In genomic region chr1:75732703-75733102, GRCh38 we compare ENCODE assay signal across 24 cellular contexts.
"Had no signal": no experiment of that assay in that cellular context is flagged by ENCODE, and none has a peak within 500 bp of the region (broad histone marks: within the 10 kb centered on the region; RNA-seq: fewer than 3 reads in every experiment).

No MANE protein-coding gene starts in this region.

- H3K27ac Mint-ChIP-seq: activated CD4-positive, alpha-beta memory T cell treated with anti-CD3 and anti-CD28 coated beads, Interleukin-2, amount 10 ng/mL, durations not matched to agents 7 days and 5 days; activated CD4-positive, alpha-beta T cell treated with anti-CD3 and anti-CD28 coated beads, Interleukin-2, amount 10 ng/mL, durations not matched to agents 24 days and 14 days; activated naive CD8-positive, alpha-beta T cell treated with anti-CD3 and anti-CD28 coated beads, Interleukin-2, amount 50 U/mL, for 24 hours; activated T-cell treated with anti-CD3 and anti-CD28 coated beads, Interleukin-2, amount 50 U/mL, for 72 hours; dendritic cell treated with granulocyte-macrophage colony-stimulating factor and Interleukin-4, amounts not matched to agents 40 ng/mL and 50 ng/mL, for 4 days; immature natural killer cell; natural killer cell; stimulated activated naive CD8-positive, alpha-beta T cell treated with anti-CD3 and anti-CD28 coated beads, Interleukin-15, Interleukin-2, amounts not matched to agents 100 ng/mL and 50 ng/mL, for 24 hours; T-helper 2 cell treated with Interferon-gamma antibody and Interleukin-4, amounts not matched to agents 5 μg/mL and 100 μg/mL, for 36 hours had no signal

- H3K4me3 Mint-ChIP-seq: activated CD4-positive, alpha-beta memory T cell treated with anti-CD3 and anti-CD28 coated beads, Interleukin-2, amount 10 ng/mL, durations not matched to agents 7 days and 5 days; activated CD4-positive, alpha-beta T cell treated with anti-CD3 and anti-CD28 coated beads, Interleukin-2, amount 10 ng/mL, durations not matched to agents 24 days and 14 days; activated naive CD8-positive, alpha-beta T cell treated with anti-CD3 and anti-CD28 coated beads, Interleukin-2, amount 50 U/mL, for 24 hours; activated T-cell treated with anti-CD3 and anti-CD28 coated beads, Interleukin-2, amount 50 U/mL, for 72 hours; dendritic cell treated with granulocyte-macrophage colony-stimulating factor and Interleukin-4, amounts not matched to agents 40 ng/mL and 50 ng/mL, for 4 days; immature natural killer cell; natural killer cell; stimulated activated naive CD8-positive, alpha-beta T cell treated with anti-CD3 and anti-CD28 coated beads, Interleukin-15, Interleukin-2, amounts not matched to agents 100 ng/mL and 50 ng/mL, for 24 hours; T-helper 2 cell treated with Interferon-gamma antibody and Interleukin-4, amounts not matched to agents 5 μg/mL and 100 μg/mL, for 36 hours had no signal

- H3K4me2 ChIP-seq: hepatocyte had no signal

- H2AFZ ChIP-seq: hepatocyte had no signal

- H3K27me3 ChIP-seq: body of pancreas, cardiac muscle cell, hepatocyte, thyroid gland had no signal

- H3K9me3 Mint-ChIP-seq: activated CD4-positive, alpha-beta memory T cell treated with anti-CD3 and anti-CD28 coated beads, Interleukin-2, amount 10 ng/mL, durations not matched to agents 7 days and 5 days; activated CD4-positive, alpha-beta T cell treated with anti-CD3 and anti-CD28 coated beads, Interleukin-2, amount 10 ng/mL, durations not matched to agents 24 days and 14 days; activated naive CD8-positive, alpha-beta T cell treated with anti-CD3 and anti-CD28 coated beads, Interleukin-2, amount 50 U/mL, for 24 hours; activated T-cell treated with anti-CD3 and anti-CD28 coated beads, Interleukin-2, amount 50 U/mL, for 72 hours; dendritic cell treated with granulocyte-macrophage colony-stimulating factor and Interleukin-4, amounts not matched to agents 40 ng/mL and 50 ng/mL, for 4 days; immature natural killer cell; natural killer cell; stimulated activated naive CD8-positive, alpha-beta T cell treated with anti-CD3 and anti-CD28 coated beads, Interleukin-15, Interleukin-2, amounts not matched to agents 100 ng/mL and 50 ng/mL, for 24 hours; T-helper 2 cell treated with Interferon-gamma antibody and Interleukin-4, amounts not matched to agents 5 μg/mL and 100 μg/mL, for 36 hours had no signal

- H3K36me3 Mint-ChIP-seq: natural killer cell had no signal

- H3K27ac ChIP-seq: body of pancreas, cardiac muscle cell, hepatocyte, lower lobe of right lung, thyroid gland, VCaP had no signal

- ATAC-seq: activated CD4-positive, CD25-positive, alpha-beta regulatory T cell treated with anti-CD3 and anti-CD28 coated beads, Interleukin-2, amount 50 U/mL, for 24 hours; activated naive CD8-positive, alpha-beta T cell treated with anti-CD3 and anti-CD28 coated beads, Interleukin-2, amount 50 U/mL, for 24 hours; activated T-cell treated with anti-CD3 and anti-CD28 coated beads, Interleukin-2, amount 50 U/mL, for 72 hours; body of pancreas; left lobe of liver; lower lobe of right lung; natural killer cell had no signal

- DNase-seq: activated CD4-positive, alpha-beta memory T cell treated with anti-CD3 and anti-CD28 coated beads, Interleukin-2, amount 10 ng/mL, durations not matched to agents 7 days and 5 days; activated CD4-positive, alpha-beta T cell treated with anti-CD3 and anti-CD28 coated beads, Interleukin-2, amount 10 ng/mL, durations not matched to agents 24 days and 14 days; activated effector memory CD4-positive, alpha-beta T cell treated with anti-CD3 and anti-CD28 coated beads, Interleukin-2, amount 50 U/mL, for 16 hours; activated naive CD4-positive, alpha-beta T cell treated with anti-CD3 and anti-CD28 coated beads, Interleukin-2, amount 50 U/mL, for 16 hours; activated naive CD8-positive, alpha-beta T cell treated with anti-CD3 and anti-CD28 coated beads, Interleukin-2, amount 50 U/mL, for 24 hours; activated T-cell treated with anti-CD3 and anti-CD28 coated beads, Interleukin-2, amount 50 U/mL, for 72 hours; anterior cingulate cortex; body of pancreas; effector CD4-positive, alpha-beta T cell; foreskin melanocyte; immature natural killer cell; lower lobe of right lung; natural killer cell; stimulated activated CD4-positive, alpha-beta T cell treated with anti-CD3 and anti-CD28 coated beads, Interleukin-4, amount 100 ng/mL, for 24 hours; substantia nigra; thyroid gland had no signal

- H3K9me3 ChIP-seq: body of pancreas, lower lobe of right lung, thyroid gland had no signal

- H3K4me1 ChIP-seq: thyroid gland had no signal

- H3K4me3 ChIP-seq: body of pancreas, cardiac muscle cell, hepatocyte, lower lobe of right lung, thyroid gland had no signal

- H3K27me3 Mint-ChIP-seq: activated CD4-positive, alpha-beta memory T cell treated with anti-CD3 and anti-CD28 coated beads, Interleukin-2, amount 10 ng/mL, durations not matched to agents 7 days and 5 days; activated CD4-positive, alpha-beta T cell treated with anti-CD3 and anti-CD28 coated beads, Interleukin-2, amount 10 ng/mL, durations not matched to agents 24 days and 14 days; activated naive CD8-positive, alpha-beta T cell treated with anti-CD3 and anti-CD28 coated beads, Interleukin-2, amount 50 U/mL, for 24 hours; dendritic cell treated with granulocyte-macrophage colony-stimulating factor and Interleukin-4, amounts not matched to agents 40 ng/mL and 50 ng/mL, for 4 days; stimulated activated naive CD8-positive, alpha-beta T cell treated with anti-CD3 and anti-CD28 coated beads, Interleukin-15, Interleukin-2, amounts not matched to agents 100 ng/mL and 50 ng/mL, for 24 hours had no signal
